7 cellular contexts compared by ENCODE assay signal in the genomic region with DNA sequence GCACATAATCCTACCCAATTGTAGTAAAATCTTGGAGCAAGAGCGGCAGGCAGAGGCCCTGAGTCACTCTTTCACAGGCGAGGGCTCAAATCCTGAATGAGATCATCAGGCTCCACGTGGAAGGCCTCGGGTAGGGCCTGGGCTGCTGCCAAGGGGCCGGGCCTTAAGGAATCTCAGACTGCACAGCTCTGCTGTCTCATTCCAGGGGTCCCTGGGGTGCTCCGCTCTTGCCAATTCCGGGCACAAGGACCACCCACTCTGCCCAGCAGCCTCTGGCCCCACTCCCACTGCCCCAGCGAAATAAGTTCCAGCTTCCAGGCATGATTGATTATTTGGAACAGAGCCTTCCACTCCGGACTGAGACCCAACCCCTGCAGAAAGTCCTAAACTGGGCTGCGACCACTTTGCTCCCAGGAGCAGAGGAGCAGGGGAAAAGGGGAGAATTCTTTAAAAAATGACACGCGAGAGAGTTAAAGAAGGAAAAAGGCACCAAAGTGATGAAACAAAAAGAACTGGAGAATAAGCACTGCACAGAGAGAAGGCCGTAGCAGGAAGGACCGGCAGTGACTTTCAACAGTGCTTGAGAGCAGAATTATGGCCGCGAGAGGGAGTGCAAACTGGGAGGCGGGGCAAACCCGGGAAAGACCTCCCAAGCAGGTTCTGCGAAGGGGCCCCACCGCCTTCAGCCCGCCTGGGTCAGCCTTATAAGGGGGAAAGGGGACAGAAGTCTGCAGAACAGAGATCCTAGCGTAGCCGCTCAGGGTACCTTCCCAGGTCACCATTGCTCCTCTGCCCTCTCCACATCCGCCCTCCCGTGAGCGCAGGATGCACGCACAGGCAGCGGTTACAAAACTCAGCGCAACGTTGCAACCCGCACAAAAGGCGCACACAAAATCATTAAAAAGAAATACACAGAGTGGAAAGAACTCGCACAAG. TPM values are rescaled to one million over a fixed set of nuclear protein-coding genes. Genes with fewer than 3 reads are reported as not detected.
A peak's percentile ranks its signal among the peaks of the same experiment; 100 is the strongest.
DNase-seq lines count a peak whose midpoint lies in the region; ATAC-seq and TF ChIP-seq lines count a peak whose summit lies in the region.

No MANE protein-coding gene starts in this region.

- peaks cover 0 to 20% of the 10 kb centered on the region in 2 donors for H3K36me3 ChIP-seq in adrenal gland (replicated peaks in 1 of 2)

- H3K4me3 ChIP-seq in GM08714 (ENCODE audit: low read length) (peak overlapping the region; percentile 52), adrenal gland (peak overlapping the region in 2 of 4 donors; percentile 19 to 54)

- ATAC-seq in HG03045 (IDR thresholded peaks at IDR 0.05; ENCODE audit: unreplicated experiment) = no peak

- DNase-seq in NCI-H2227 treated with DMSO at 0.1 percent for 48 hours (lab: John Stamatoyannopoulos, UW) (peak; percentile 14), adrenal gland (peak; percentile 88 to 96 (median 91)), cardiac septum (ENCODE audit: low spot score) (peak; percentile 95), nucleus accumbens (lab: John Stamatoyannopoulos, UW) (peak in 54 of 56 donors; percentile 27 to 90 (median 70))
- no peak for DNase-seq in effector CD4-positive, alpha-beta T cell

- peaks cover 4 to 22% of the 10 kb centered on the region in 2 donors for H3K4me1 ChIP-seq in adrenal gland (replicated peaks in 1 of 2)

- H3K27ac ChIP-seq in adrenal gland = peak overlapping the region in 4 of 5 donors; percentile 35 to 94 (median 80)

- peak in 1 of 2 donors; percentile 3 for TF ChIP-seq POLR2A in adrenal gland (IDR thresholded peaks at IDR 0.05)

- 2 to 5% (median 3%) methylated on average over 30 to 33 of the region's 33 CpGs for whole genome bisulfite sequencing in adrenal gland, 4 donors

- H3K9me3 ChIP-seq in adrenal gland (replicated peaks in 1 of 3) = no peaks in the 10 kb centered on the region

- TF ChIP-seq CTCF in adrenal gland (IDR thresholded peaks at IDR 0.05) = peak in 1 of 6 experiments; percentile 32

- H3K27me3 ChIP-seq in adrenal gland = peaks cover 15% of the 10 kb centered on the region

- intact Hi-C loops in adrenal gland (cut with DNase I) (loop anchor here in 1 of 2 donors (10.0 kb wide), 1 partner anchor 78 kb away; no protein-coding TSS in a partner anchor), cardiac septum (cut with DNase I) (loop anchor here (2.0 to 10.0 kb wide), 4 partner anchors 46 to 1792 kb away; no protein-coding TSS in a partner anchor)

RNA-seq across cellular contexts. Expression of gene ADAMTS1, which starts 2.0 kb away (rescaled TPM):
- 100 to 1,000 TPM in 1 of 8 donors, 10 to 100 TPM in 7; 29.4 to 111 (median 45.8) TPM for total RNA-seq in adrenal gland
- polyA plus RNA-seq in adrenal gland = 10 to 100 TPM; 29.6 to 71.8 (median 37.5) TPM
- 92.5 TPM for total RNA-seq in cardiac septum
